In genomic region chr1:227782226-227782625, GRCh38 we compare ENCODE assay signal across 24 cellular contexts. TPM values are rescaled to one million over a fixed set of nuclear protein-coding genes. Genes with fewer than 3 reads are reported as not detected.
"Had no signal": no experiment of that assay in that cellular context is flagged by ENCODE, and none has a peak within 500 bp of the region (broad histone marks: within the 10 kb centered on the region; RNA-seq: fewer than 3 reads in every experiment).

No MANE protein-coding gene starts in this region.

- H3K9me3 ChIP-seq: left lung, prostate gland, SJSA1, tibial nerve had no signal

- H3K36me3 ChIP-seq: cardiac muscle cell, prostate gland had no signal

- H3K27me3 ChIP-seq: dorsolateral prefrontal cortex, SJSA1, tibial nerve had no signal

- H3K9me3 Mint-ChIP-seq: activated CD4-positive, alpha-beta T cell treated with anti-CD3 and anti-CD28 coated beads, Interleukin-2, amount 10 ng/mL, durations not matched to agents 7 days and 5 days; activated naive CD8-positive, alpha-beta T cell treated with anti-CD3 and anti-CD28 coated beads for 36 hours; stimulated activated effector memory CD8-positive, alpha-beta T cell treated with anti-CD3 and anti-CD28 coated beads, Interleukin-12 subunit alpha, Interleukin-12 subunit beta, amount 100 ng/mL, for 72 hours; T-helper 1 cell treated with Interleukin-12 subunit alpha and Interleukin-12 subunit beta and Interleukin-4 antibody, amounts not matched to agents 30 μg/mL and 1 μg/mL, for 36 hours had no signal

- H3K4me3 Mint-ChIP-seq: activated CD4-positive, alpha-beta T cell treated with anti-CD3 and anti-CD28 coated beads, Interleukin-2, amount 10 ng/mL, durations not matched to agents 7 days and 5 days; activated naive CD8-positive, alpha-beta T cell treated with anti-CD3 and anti-CD28 coated beads for 36 hours; stimulated activated effector memory CD8-positive, alpha-beta T cell treated with anti-CD3 and anti-CD28 coated beads, Interleukin-12 subunit alpha, Interleukin-12 subunit beta, amount 100 ng/mL, for 72 hours; T-helper 1 cell treated with Interleukin-12 subunit alpha and Interleukin-12 subunit beta and Interleukin-4 antibody, amounts not matched to agents 30 μg/mL and 1 μg/mL, for 36 hours had no signal

- H3K27me3 Mint-ChIP-seq: activated naive CD8-positive, alpha-beta T cell treated with anti-CD3 and anti-CD28 coated beads for 36 hours had no signal

- H3K4me3 ChIP-seq: cardiac muscle cell, dorsolateral prefrontal cortex, left lung, prostate gland, SJSA1, skin epidermis, tibial nerve had no signal

- DNase-seq: activated CD4-positive, alpha-beta T cell treated with anti-CD3 and anti-CD28 coated beads, Interleukin-2, amount 10 ng/mL, durations not matched to agents 7 days and 5 days; activated naive CD4-positive, alpha-beta T cell; activated naive CD8-positive, alpha-beta T cell treated with anti-CD3 and anti-CD28 coated beads for 36 hours; amniotic stem cell; foreskin melanocyte; glutamatergic neuron; hippocampal formation; midbrain; stimulated activated CD4-positive, alpha-beta T cell treated with anti-CD3 and anti-CD28 coated beads, Interleukin-2, amount 100 ng/mL, for 48 hours had no signal

- H3K27ac ChIP-seq: cardiac muscle cell, dorsolateral prefrontal cortex, left lung, prostate gland, SJSA1, skin epidermis, tibial nerve had no signal

- H3K27ac Mint-ChIP-seq: activated CD4-positive, alpha-beta T cell treated with anti-CD3 and anti-CD28 coated beads, Interleukin-2, amount 10 ng/mL, durations not matched to agents 7 days and 5 days; activated naive CD8-positive, alpha-beta T cell treated with anti-CD3 and anti-CD28 coated beads for 36 hours; stimulated activated effector memory CD8-positive, alpha-beta T cell treated with anti-CD3 and anti-CD28 coated beads, Interleukin-12 subunit alpha, Interleukin-12 subunit beta, amount 100 ng/mL, for 72 hours; T-helper 1 cell treated with Interleukin-12 subunit alpha and Interleukin-12 subunit beta and Interleukin-4 antibody, amounts not matched to agents 30 μg/mL and 1 μg/mL, for 36 hours had no signal

- H3K36me3 Mint-ChIP-seq: activated naive CD8-positive, alpha-beta T cell treated with anti-CD3 and anti-CD28 coated beads for 36 hours had no signal

- ATAC-seq: activated CD4-positive, CD25-positive, alpha-beta regulatory T cell treated with anti-CD3 and anti-CD28 coated beads, Interleukin-2, amount 50 U/mL, for 24 hours; left lung; right cardiac atrium; stimulated activated effector memory CD8-positive, alpha-beta T cell treated with anti-CD3 and anti-CD28 coated beads, Interleukin-12 subunit alpha, Interleukin-12 subunit beta, amount 100 ng/mL, for 72 hours had no signal

RNA-seq across cellular contexts. Expression of gene PRSS38, which starts 33.2 kb away (rescaled TPM):
- total RNA-seq: activated CD4-positive, alpha-beta T cell treated with anti-CD3 and anti-CD28 coated beads, Interleukin-2, amount 10 ng/mL, durations not matched to agents 7 days and 5 days; activated naive CD8-positive, alpha-beta T cell treated with anti-CD3 and anti-CD28 coated beads for 36 hours; cardiac muscle cell; epithelial cell of proximal tubule; left lung; lung microvascular endothelial cell; omental fat pad; right cardiac atrium; SJSA1; tibial nerve had no signal
- polyA plus RNA-seq: cardiac muscle cell, neural cell, right cardiac atrium had no signal
